Comparison of ENCODE assay signal across 8 cellular contexts in the genomic region with DNA sequence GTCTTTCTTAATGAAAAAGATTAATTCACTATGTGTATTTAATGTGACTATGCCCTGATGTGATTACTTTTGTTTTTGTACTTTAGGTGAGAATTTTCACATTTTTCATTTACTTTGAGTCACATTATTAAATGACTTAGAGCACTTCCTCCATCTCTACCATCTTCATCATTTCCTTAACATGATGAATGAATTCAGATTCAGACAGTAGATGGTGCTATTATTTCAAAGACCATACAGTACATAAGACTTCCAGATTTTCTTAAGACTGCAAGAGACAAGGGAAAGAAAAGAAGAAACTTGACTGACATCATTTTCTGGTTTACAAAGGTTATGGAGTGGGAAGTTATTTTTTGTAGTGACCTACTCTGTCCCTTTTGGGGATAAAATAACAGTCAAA.
A peak's percentile ranks its signal among the peaks of the same experiment; 100 is the strongest.
DNase-seq lines count a peak whose midpoint lies in the region; ATAC-seq lines count a peak whose summit lies in the region.

No MANE protein-coding gene starts in this region.

- ATAC-seq in left lobe of liver (no peak), GM21367 (IDR thresholded peaks at IDR 0.05; ENCODE audit: unreplicated experiment) (no peak)

- DNase-seq in DMS53 (lab: John Stamatoyannopoulos, UW) (peak; percentile 23), DMS53 treated with DMSO at 0.1 percent for 48 hours (lab: John Stamatoyannopoulos, UW; ENCODE audit: unreplicated experiment) (no peak), NCI-H345 (lab: John Stamatoyannopoulos, UW) (peak; percentile 15), cerebellar cortex (ENCODE audit: low spot score) (peak; percentile 64), pons (ENCODE audit: low spot score) (peak; percentile 67), left lobe of liver (ENCODE audit: low spot score) (no peak)
- DNase-seq in stimulated activated CD4-positive, alpha-beta T cell treated with anti-CD3 and anti-CD28 coated beads, Interleukin-4, amount 100 ng/mL, for 1 hour: no peak

Comparison
In these comparisons a context has a peak if more than half of its experiments do, and no peak if none do; other contexts are left out.
1. DNase-seq: peak in DMS53 (single experiment), NCI-H345 (single experiment), cerebellar cortex (single experiment) and pons (single experiment); none in DMS53 treated with DMSO at 0.1 percent for 48 hours (single experiment), stimulated activated CD4-positive, alpha-beta T cell treated with anti-CD3 and anti-CD28 coated beads, Interleukin-4, amount 100 ng/mL, for 1 hour (single experiment) and left lobe of liver (single experiment).